Comparison of ENCODE assay signal across 23 cellular contexts in genomic region chr12:9796346-9796745, GRCh38. TPM values are rescaled to one million over a fixed set of nuclear protein-coding genes. Genes with fewer than 3 reads are reported as not detected.
DNase-seq lines count a peak whose midpoint lies in the region; ATAC-seq and TF ChIP-seq lines count a peak whose summit lies in the region.
"Had no signal": no experiment of that assay in that cellular context is flagged by ENCODE, and none has a peak within 500 bp of the region (broad histone marks: within the 10 kb centered on the region; RNA-seq: fewer than 3 reads in every experiment).

No MANE protein-coding gene starts in this region.

- H2AFZ ChIP-seq in GM23338: no peak overlapping the region
- H2AFZ ChIP-seq: PC-9 had no signal

- no peaks in the 10 kb centered on the region for H4K20me1 ChIP-seq in GM23338 (replicated peaks; ENCODE audit: insufficient read depth)

- POLR2A ChIA-PET in activated CD4-positive, alpha-beta T cell treated with anti-CD3 and anti-CD28 coated beads for 36 hours (lab: Charles Lee): interaction anchor here (1.1 to 6.2 kb wide), 2 partner anchors 38 to 125 kb away, joined by 9 to 191 read pairs; partner anchors contain the start of gene CD69
- POLR2A ChIA-PET in activated B cell treated with CpG ODN at 0.5 μM for 24 hours (lab: Charles Lee): interaction anchor here (0.6 to 3.4 kb wide), 5 partner anchors 13 to 48 kb away, joined by 3 to 34 read pairs (median 13); partner anchors contain the start of gene CD69

- no peaks in the 10 kb centered on the region for H3K9me3 Mint-ChIP-seq in activated CD4-positive, alpha-beta T cell treated with anti-CD3 and anti-CD28 coated beads for 36 hours (ENCODE audit: low read depth)
- H3K9me3 Mint-ChIP-seq in GM23338: no peaks in the 10 kb centered on the region
- H3K9me3 Mint-ChIP-seq in activated B cell treated with CpG ODN at 0.5 μM for 24 hours: no peaks in the 10 kb centered on the region
- H3K9me3 Mint-ChIP-seq: HFFc6 had no signal

- H3K9me2 ChIP-seq in GM23338 (ENCODE audit: insufficient read depth): no peaks in the 10 kb centered on the region

- peaks cover 22% of the 10 kb centered on the region; the same call in 1 of the 2 replicates for H3K4me1 ChIP-seq in GM23338 (ENCODE audit: insufficient read depth)
- H3K4me1 ChIP-seq: breast epithelium, psoas muscle, testis had no signal

- no peak overlapping the region for H3K27ac ChIP-seq in GM23338 (ENCODE audit: low read depth)
- H3K27ac ChIP-seq: breast epithelium, esophagus squamous epithelium, PC-9, psoas muscle, skin epidermis, testis had no signal

- H3K36me3 Mint-ChIP-seq in activated CD4-positive, alpha-beta T cell treated with anti-CD3 and anti-CD28 coated beads for 36 hours (ENCODE audit: low read depth): no peaks in the 10 kb centered on the region
- no peaks in the 10 kb centered on the region for H3K36me3 Mint-ChIP-seq in GM23338 (ENCODE audit: low read depth)
- H3K36me3 Mint-ChIP-seq in activated B cell treated with CpG ODN at 0.5 μM for 24 hours (ENCODE audit: low read depth): no peaks in the 10 kb centered on the region

- H3K36me3 ChIP-seq in GM23338 (ENCODE audit: insufficient read depth): no peaks in the 10 kb centered on the region
- H3K36me3 ChIP-seq: breast epithelium, esophagus squamous epithelium had no signal

- peak; percentile 28 for ATAC-seq in activated CD4-positive, alpha-beta T cell treated with anti-CD3 and anti-CD28 coated beads for 36 hours
- ATAC-seq in GM23338: no peak
- ATAC-seq in activated B cell treated with CpG ODN at 0.5 μM for 24 hours (ENCODE audit: low read depth): no peak
- ATAC-seq: left colon, psoas muscle had no signal

- H3K27me3 Mint-ChIP-seq in activated CD4-positive, alpha-beta T cell treated with anti-CD3 and anti-CD28 coated beads for 36 hours: no peaks in the 10 kb centered on the region
- H3K27me3 Mint-ChIP-seq in GM23338 (ENCODE audit: insufficient read depth, low read depth, poor library complexity): no peaks in the 10 kb centered on the region
- no peaks in the 10 kb centered on the region for H3K27me3 Mint-ChIP-seq in activated B cell treated with CpG ODN at 0.5 μM for 24 hours
- H3K27me3 Mint-ChIP-seq: B cell had no signal

- TF ChIP-seq CTCF in GM23338 (conservative IDR thresholded peaks at IDR 0.05; ENCODE audit: low read depth in 2 of 2) (no peak), activated B cell treated with CpG ODN at 0.5 μM for 24 hours (IDR thresholded peaks at IDR 0.05) (no peak)

- H3K4me3 ChIP-seq in GM23338: no peak overlapping the region
- H3K4me3 ChIP-seq: breast epithelium, esophagus squamous epithelium, PC-9, psoas muscle, skin epidermis, testis had no signal

- intact Hi-C loops in activated CD4-positive, alpha-beta T cell treated with anti-CD3 and anti-CD28 coated beads for 36 hours (cut with DNase I, micrococcal nuclease): loop anchor here (1.0 to 5.0 kb wide), 3 partner anchors 73 to 464 kb away; partner anchors contain the start of gene CLEC2B (in 1 of the 2)
- intact Hi-C loops in activated B cell treated with CpG ODN at 0.5 μM for 24 hours (cut with micrococcal nuclease) (loop anchor here (5.0 kb wide), 1 partner anchor 131 kb away; no protein-coding TSS in a partner anchor), cardiac septum (cut with DNase I) (no loop called here)

- peak overlapping the region; percentile 92 for H3K27ac Mint-ChIP-seq in activated CD4-positive, alpha-beta T cell treated with anti-CD3 and anti-CD28 coated beads for 36 hours
- H3K27ac Mint-ChIP-seq in GM23338: 0 out of 2 replicates have a peak overlapping the region, but pooled peaks have one; percentile 53
- peak overlapping the region; percentile 24 for H3K27ac Mint-ChIP-seq in activated B cell treated with CpG ODN at 0.5 μM for 24 hours
- H3K27ac Mint-ChIP-seq: B cell, HFFc6 had no signal

- no peak for DNase-seq in activated CD4-positive, alpha-beta T cell treated with anti-CD3 and anti-CD28 coated beads for 36 hours
- no peak for DNase-seq in activated CD4-positive, alpha-beta T cell treated with anti-CD3 and anti-CD28 coated beads, Interleukin-2, amount 50 U/mL, for 4 hours
- DNase-seq in GM23338 (ENCODE audit: low spot score) (no peak), activated B cell treated with CpG ODN at 0.5 μM for 24 hours (no peak), HUDEP-2 (lab: John Stamatoyannopoulos, UW; ENCODE audit: unreplicated experiment in 76 of 76) (no peak), cardiac septum (ENCODE audit: low spot score) (no peak), DMS79 (lab: John Stamatoyannopoulos, UW) (no peak)
- peak; percentile 19 for DNase-seq in effector CD4-positive, alpha-beta T cell
- DNase-seq: 8988T; esophagus squamous epithelium; HFFc6; Karpas-422; left colon; midbrain; NCI-H2171; NCI-H748 treated with DMSO at 0.1 percent for 48 hours; psoas muscle; stimulated activated CD4-positive, alpha-beta T cell treated with anti-CD3 and anti-CD28 coated beads, Interleukin-4, amount 100 ng/mL, for 4 hours; testis had no signal

- no peaks in the 10 kb centered on the region for H3F3A ChIP-seq in GM23338 (replicated peaks; ENCODE audit: low read depth)

- peak overlapping the region; percentile 72 for H3K4me3 Mint-ChIP-seq in activated CD4-positive, alpha-beta T cell treated with anti-CD3 and anti-CD28 coated beads for 36 hours
- H3K4me3 Mint-ChIP-seq in GM23338: no peak overlapping the region
- H3K4me3 Mint-ChIP-seq in activated B cell treated with CpG ODN at 0.5 μM for 24 hours: no peak overlapping the region
- H3K4me3 Mint-ChIP-seq: B cell, HFFc6 had no signal

- no peaks in the 10 kb centered on the region for H3K27me3 ChIP-seq in GM23338 (ENCODE audit: insufficient read depth)
- H3K27me3 ChIP-seq: breast epithelium, esophagus squamous epithelium, testis had no signal

- H3K4me2 ChIP-seq in GM23338: no peak overlapping the region
- H3K4me2 ChIP-seq: PC-9 had no signal

- CTCF ChIA-PET in activated CD4-positive, alpha-beta T cell treated with anti-CD3 and anti-CD28 coated beads for 36 hours (lab: Charles Lee): interaction anchor here (0.9 to 10.7 kb wide), 9 partner anchors 15 to 148 kb away, joined by 3 to 804 read pairs (median 4); partner anchors contain the start of gene CD69
- CTCF ChIA-PET in activated B cell treated with CpG ODN at 0.5 μM for 24 hours (lab: Charles Lee): interaction anchor here (0.6 to 10.4 kb wide), 6 partner anchors 18 to 466 kb away, joined by 3 to 451 read pairs (median 10); partner anchors contain the start of gene CD69

- peaks cover 58% of the 10 kb centered on the region for H3K4me1 Mint-ChIP-seq in activated CD4-positive, alpha-beta T cell treated with anti-CD3 and anti-CD28 coated beads for 36 hours
- peaks cover 27% of the 10 kb centered on the region for H3K4me1 Mint-ChIP-seq in GM23338
- H3K4me1 Mint-ChIP-seq in activated B cell treated with CpG ODN at 0.5 μM for 24 hours: peaks cover 48% of the 10 kb centered on the region

- no peaks in the 10 kb centered on the region for H3K79me2 ChIP-seq in GM23338 (replicated peaks; ENCODE audit: insufficient read depth)

TF ChIP-seq in GM23338, 12 proteins besides CTCF, POLR2A, EP300 and RAD21:
- TF ChIP-seq ETS1 (IDR thresholded peaks at IDR 0.05) (no peak), EZH2phosphoT487 (IDR thresholded peaks at IDR 0.05; ENCODE audit: unreplicated experiment) (no peak), POLR2AphosphoS5 (IDR thresholded peaks at IDR 0.05; ENCODE audit: low read depth) (no peak), ZNF331 (CRISPR knock-in tag; IDR thresholded peaks at IDR 0.05; ENCODE audit: low read depth) (no peak)

RNA-seq across cellular contexts. Expression of gene KLRF1, which starts 30.9 kb away (rescaled TPM):
- total RNA-seq in activated CD4-positive, alpha-beta T cell treated with anti-CD3 and anti-CD28 coated beads for 36 hours: not detected
- not detected in 2 replicates for total RNA-seq in GM23338 (2014; rRNA removed; shearing (Covaris generic))
- polyA plus RNA-seq in GM23338 (2016; fragmentation: Nextera tagmentation; extraction: Ambion mirVana): 0.50 TPM in 1 of 2 replicates, not detected in the other
- total RNA-seq in activated B cell treated with CpG ODN at 0.5 μM for 24 hours (0.34 and 0.67 TPM in 2 replicates), cardiac septum (not detected)
- total RNA-seq: HFFc6, PC-9 had no signal

RNA-seq across cellular contexts. Expression of gene CD69, which starts 35.6 kb away (rescaled TPM):
- 100 to 1,000 TPM in 1 of 2 experiments, 10 to 100 TPM in 1; 97.9 to 127 TPM for total RNA-seq in activated CD4-positive, alpha-beta T cell treated with anti-CD3 and anti-CD28 coated beads for 36 hours
- total RNA-seq in GM23338 (2014; rRNA removed; shearing (Covaris generic)): not detected in 2 replicates
- polyA plus RNA-seq in GM23338 (2016; fragmentation: Nextera tagmentation; extraction: Ambion mirVana): 0.12 TPM in 1 of 2 replicates, not detected in the other
- total RNA-seq in activated B cell treated with CpG ODN at 0.5 μM for 24 hours (23.7 and 26.7 TPM in 2 replicates), cardiac septum (0.24 TPM)
- total RNA-seq: HFFc6, PC-9 had no signal

Comparison
In these comparisons a context has a peak if more than half of its experiments do, and no peak if none do; other contexts are left out.
1. H3K27ac Mint-ChIP-seq: peak in every context shown above with its lines; median percentile 92 in activated CD4-positive, alpha-beta T cell treated with anti-CD3 and anti-CD28 coated beads for 36 hours; 53 in GM23338; 24 in activated B cell treated with CpG ODN at 0.5 μM for 24 hours.
2. RNA of gene CD69, which starts 35.6 kb away (total RNA-seq): 97.9 to 127 TPM in activated CD4-positive, alpha-beta T cell treated with anti-CD3 and anti-CD28 coated beads for 36 hours and 23.7 to 26.7 TPM in activated B cell treated with CpG ODN at 0.5 μM for 24 hours; 0.24 TPM in cardiac septum (single experiment) and not detected in GM23338; every median in the first group is over 10 times any median in the second.